ENCODE assay signal across 14 cellular contexts in genomic region chr7:152924826-152925411, GRCh38.
DNase-seq lines count a peak whose midpoint lies in the region; ATAC-seq and TF ChIP-seq lines count a peak whose summit lies in the region.
"Had no signal": no experiment of that assay in that cellular context is flagged by ENCODE, and none has a peak within 500 bp of the region (broad histone marks: within the 10 kb centered on the region; RNA-seq: fewer than 3 reads in every experiment).

No MANE protein-coding gene starts in this region.

- H3K4ac ChIP-seq in H9 (ENCODE audit: low read depth, low read length), result no peak overlapping the region

- H2AFZ ChIP-seq in H9 (ENCODE audit: low read length), result no peak overlapping the region

- H3K36me3 ChIP-seq in ectodermal cell (ENCODE audit: control insufficient read depth, insufficient read depth, low read length) (no peaks in the 10 kb centered on the region), liver (ENCODE audit: control insufficient read depth in 4 of 4, insufficient read depth in 3 of 4, low read depth in 1 of 4, low read length in 3 of 4) (no peaks in the 10 kb centered on the region), gastrocnemius medialis (no peaks in the 10 kb centered on the region)
- H3K36me3 ChIP-seq: BE2C, SJCRH30 had no signal

- H3K9ac ChIP-seq in H9 (ENCODE audit: extremely low read depth, insufficient read length, low read length), result no peak overlapping the region
- H3K9ac ChIP-seq in liver (ENCODE audit: low read depth in 1 of 2, low read length in 2 of 2), result no peak overlapping the region

- H3K4me1 ChIP-seq in H9 (ENCODE audit: insufficient read depth, low read length) (no peaks in the 10 kb centered on the region), ectodermal cell (ENCODE audit: control insufficient read depth, insufficient read depth, low read length) (no peaks in the 10 kb centered on the region), liver (ENCODE audit: control insufficient read depth in 4 of 4, insufficient read depth in 4 of 4, low read length in 3 of 4) (peaks cover 0 to 10% (median 6%) of the 10 kb centered on the region in 4 donors), gastrocnemius medialis (no peaks in the 10 kb centered on the region)
- H3K4me1 ChIP-seq: BE2C, SJCRH30 had no signal

- H3K4me3 Mint-ChIP-seq in H9, result peak overlapping the region; percentile 76 to 84
- H3K4me3 Mint-ChIP-seq: activated CD8-positive, alpha-beta memory T cell treated with anti-CD3 and anti-CD28 coated beads, Interleukin-2, amount 10 ng/mL, durations not matched to agents 7 days and 5 days; natural killer cell had no signal

- no peak overlapping the region for H2BK12ac ChIP-seq in H9 (ENCODE audit: insufficient read length, low read depth, low read length)

- no peak overlapping the region for H4K8ac ChIP-seq in H9 (replicated peaks; ENCODE audit: insufficient read length, low read depth, low read length)

- H3K27me3 Mint-ChIP-seq in H9 (ENCODE audit: low read depth), result peaks cover 35% of the 10 kb centered on the region

- no peak overlapping the region for H4K91ac ChIP-seq in H9 (ENCODE audit: insufficient read length, low read depth, low read length)

- peak overlapping the region; percentile 51 for H3K18ac ChIP-seq in H9 (ENCODE audit: insufficient read length, low read depth, low read length)

- ATAC-seq in gastrocnemius medialis (no peak), GM19452 (IDR thresholded peaks at IDR 0.05; ENCODE audit: unreplicated experiment) (no peak)
- ATAC-seq: activated CD8-positive, alpha-beta memory T cell treated with anti-CD3 and anti-CD28 coated beads, Interleukin-2, amount 10 ng/mL, durations not matched to agents 7 days and 5 days; natural killer cell had no signal

- intact Hi-C loops in gastrocnemius medialis (cut with DNase I; ENCODE audit: low total_unique reads), result no loop called here

- no peak overlapping the region for H3T11ph ChIP-seq in H9 (ENCODE audit: low read length)

- 0 out of 7 replicates have a peak overlapping the region, but pooled peaks of 1 of the 3 experiments have one; percentile 46 for H3K27ac Mint-ChIP-seq in H9
- H3K27ac Mint-ChIP-seq: activated CD8-positive, alpha-beta memory T cell treated with anti-CD3 and anti-CD28 coated beads, Interleukin-2, amount 10 ng/mL, durations not matched to agents 7 days and 5 days; natural killer cell had no signal

- TF ChIP-seq CTCF in H9 (conservative IDR thresholded peaks at IDR 0.05) (no peak), liver (IDR thresholded peaks at IDR 0.05; ENCODE audit: low read depth, low read length, missing input control) (no peak), gastrocnemius medialis (IDR thresholded peaks at IDR 0.05 in 4 of 5, conservative IDR thresholded peaks at IDR 0.05 in 1 of 5) (no peak)

- peak overlapping the region; percentile 64 for H3K4me2 ChIP-seq in H9 (ENCODE audit: insufficient read depth, insufficient read length, low read length)

- H3K9me3 Mint-ChIP-seq in H9, result peaks cover 6 to 11% of the 10 kb centered on the region in 2 experiments; a peak in 4 of 5 replicates

- peaks cover 3 to 6% (median 5%) of the 10 kb centered on the region in 3 experiments; a peak in 4 of 7 replicates for H3K36me3 Mint-ChIP-seq in H9 (ENCODE audit: insufficient read depth in 1 of 3, low read depth in 3 of 3)
- H3K36me3 Mint-ChIP-seq: activated CD8-positive, alpha-beta memory T cell treated with anti-CD3 and anti-CD28 coated beads, Interleukin-2, amount 10 ng/mL, durations not matched to agents 7 days and 5 days; natural killer cell had no signal

- H2AK5ac ChIP-seq in H9 (ENCODE audit: insufficient read length, low read length), result no peak overlapping the region

- no peak overlapping the region for H2BK20ac ChIP-seq in H9 (ENCODE audit: low read depth, low read length, poor library complexity, severe bottlenecking)

- H3K79me1 ChIP-seq in H9 (ENCODE audit: insufficient read depth, low read depth, low read length, poor library complexity, severe bottlenecking), result no peaks in the 10 kb centered on the region

- H3K4me3 ChIP-seq in ectodermal cell (ENCODE audit: insufficient read depth, low read depth, low read length), result peak overlapping the region; percentile 71
- H3K4me3 ChIP-seq in liver (ENCODE audit: low read depth in 1 of 3, low read length in 3 of 3), result peak overlapping the region in 2 of 3 donors; percentile 27 to 52
- H3K4me3 ChIP-seq in gastrocnemius medialis, result peak overlapping the region; percentile 31 to 49 (median 37)
- H3K4me3 ChIP-seq: SJCRH30 had no signal

- H4K20me1 ChIP-seq in H9 (ENCODE audit: control insufficient read depth, insufficient read depth, insufficient read length), result no peaks in the 10 kb centered on the region

- peak; percentile 54 for DNase-seq in H9
- no peak for DNase-seq in gastrocnemius medialis
- DNase-seq in activated T-cell treated with anti-CD3 and anti-CD28 coated beads, Interleukin-2, amount 50 U/mL, for 48 hours, result no peak
- no peak for DNase-seq in activated CD4-positive, alpha-beta T cell treated with anti-CD3 and anti-CD28 coated beads, Interleukin-2, amount 50 U/mL, for 48 hours
- DNase-seq in NCI-H1105 (lab: John Stamatoyannopoulos, UW), result no peak
- DNase-seq: activated CD8-positive, alpha-beta memory T cell treated with anti-CD3 and anti-CD28 coated beads, Interleukin-2, amount 10 ng/mL, durations not matched to agents 7 days and 5 days; cortex of kidney; natural killer cell; NCI-H2029 treated with DMSO at 0.1 percent for 48 hours; SJCRH30 had no signal

- in situ Hi-C loops in gastrocnemius medialis (cut with MboI; ENCODE audit: low sequenced_read_pairs in 4 of 4), result no loop called here

- H3K4me1 Mint-ChIP-seq in H9, result peaks cover 7% of the 10 kb centered on the region in 2 experiments; a peak in 3 of 4 replicates
- H3K4me1 Mint-ChIP-seq: activated CD8-positive, alpha-beta memory T cell treated with anti-CD3 and anti-CD28 coated beads, Interleukin-2, amount 10 ng/mL, durations not matched to agents 7 days and 5 days; natural killer cell had no signal

- H2BK15ac ChIP-seq in H9 (ENCODE audit: low read depth, low read length), result no peak overlapping the region

- no peaks in the 10 kb centered on the region for H3K9me3 ChIP-seq in H9 (ENCODE audit: control insufficient read depth, low read depth, low read length)
- H3K9me3 ChIP-seq in ectodermal cell (ENCODE audit: control insufficient read depth, low read length), result no peaks in the 10 kb centered on the region
- H3K9me3 ChIP-seq in liver (ENCODE audit: control insufficient read depth in 4 of 4, low read length in 3 of 4), result no peaks in the 10 kb centered on the region
- no peaks in the 10 kb centered on the region for H3K9me3 ChIP-seq in gastrocnemius medialis
- H3K9me3 ChIP-seq: BE2C, SJCRH30 had no signal

- no CpG with 5 or more reads among the region's 33 CpGs for WGBS in H9 (ENCODE audit: extremely low coverage, insufficient read length, low lambda C conversion rate)
- 36 to 39% methylated on average over 33 of the region's 33 CpGs for WGBS in ectodermal cell, 2 experiments
- WGBS in liver, result 31% methylated on average over 33 of the region's 33 CpGs

- H2BK120ac ChIP-seq in H9 (ENCODE audit: low read depth, low read length, poor library complexity, severe bottlenecking), result no peak overlapping the region

- no peak for TF ChIP-seq POLR2A in gastrocnemius medialis (IDR thresholded peaks at IDR 0.05)

- no peak overlapping the region for H3K27ac ChIP-seq in H9 (ENCODE audit: insufficient read length, low read depth, low read length)
- H3K27ac ChIP-seq in ectodermal cell (ENCODE audit: insufficient read depth, low read depth, low read length, poor library complexity, severe bottlenecking), result no peak overlapping the region
- H3K27ac ChIP-seq in liver (ENCODE audit: low read depth in 1 of 2, low read length in 2 of 2), result no peak overlapping the region
- no peak overlapping the region for H3K27ac ChIP-seq in gastrocnemius medialis
- H3K27ac ChIP-seq: SJCRH30 had no signal

- TF ChIP-seq RAD21 in liver (IDR thresholded peaks at IDR 0.05), result no peak

- no peak overlapping the region for H4K5ac ChIP-seq in H9 (ENCODE audit: insufficient read length, low read depth, low read length)

- H2BK5ac ChIP-seq in H9 (ENCODE audit: insufficient read length, low read length), result no peak overlapping the region

- H3K23ac ChIP-seq in H9 (ENCODE audit: insufficient read length, low read depth, low read length), result no peak overlapping the region

- peak overlapping the region; percentile 88; the same call in 1 of the 2 replicates for H3K14ac ChIP-seq in H9 (ENCODE audit: insufficient read depth, low read length)

- H3K56ac ChIP-seq in H9 (ENCODE audit: insufficient read length, low read depth, low read length), result no peak overlapping the region

- peaks cover 12% of the 10 kb centered on the region for H3K23me2 ChIP-seq in H9 (ENCODE audit: insufficient read length, low read depth, low read length, poor library complexity, severe bottlenecking)

- H3K27me3 ChIP-seq in H9 (ENCODE audit: insufficient read depth, low read length), result no peaks in the 10 kb centered on the region; the same call in 1 of the 2 replicates
- H3K27me3 ChIP-seq in ectodermal cell (ENCODE audit: control insufficient read depth, insufficient read depth, low read length, poor library complexity, severe bottlenecking), result peaks cover 27% of the 10 kb centered on the region
- peaks cover 0 to 4% (median 0%) of the 10 kb centered on the region in 4 donors for H3K27me3 ChIP-seq in liver (ENCODE audit: control insufficient read depth in 4 of 4, insufficient read depth in 4 of 4, low read length in 3 of 4)
- H3K27me3 ChIP-seq in gastrocnemius medialis, result peaks cover 20 to 33% (median 25%) of the 10 kb centered on the region in 3 donors

- H3K79me2 ChIP-seq in H9 (ENCODE audit: insufficient read depth, low read length), result no peaks in the 10 kb centered on the region

TF ChIP-seq in liver, 16 proteins besides CTCF, POLR2A, EP300 and RAD21 (continues in another document):
- TF ChIP-seq JUND (IDR thresholded peaks at IDR 0.05) (no peak), EGR1 (IDR thresholded peaks at IDR 0.05; ENCODE audit: low read depth in 2 of 2) (no peak), FOXA1 (IDR thresholded peaks at IDR 0.05) (no peak)
